30 cellular contexts compared by ENCODE assay signal in genomic region chr22:23744001-23744400, GRCh38. TPM values are rescaled to one million over a fixed set of nuclear protein-coding genes. Genes with fewer than 3 reads are reported as not detected.
"Had no signal": no experiment of that assay in that cellular context is flagged by ENCODE, and none has a peak within 500 bp of the region (broad histone marks: within the 10 kb centered on the region; RNA-seq: fewer than 3 reads in every experiment).

No MANE protein-coding gene starts in this region.

- ATAC-seq: activated CD4-positive, alpha-beta T cell treated with anti-CD3 and anti-CD28 coated beads for 36 hours; activated CD8-positive, alpha-beta T cell treated with anti-CD3 and anti-CD28 coated beads, Interleukin-2, amount 10 ng/mL, durations not matched to agents 7 days and 5 days had no signal

- H3K4me3 Mint-ChIP-seq: activated CD4-positive, alpha-beta T cell treated with anti-CD3 and anti-CD28 coated beads for 36 hours; activated CD4-positive, alpha-beta T cell treated with anti-CD3 and anti-CD28 coated beads, Interleukin-2, amount 10 ng/mL, durations not matched to agents 7 days and 5 days; activated CD8-positive, alpha-beta T cell treated with anti-CD3 and anti-CD28 coated beads, Interleukin-2, amount 10 ng/mL, durations not matched to agents 7 days and 5 days; activated naive CD4-positive, alpha-beta T cell treated with anti-CD3 and anti-CD28 coated beads, Interleukin-2, amount 50 U/mL, for 24 hours; activated naive CD8-positive, alpha-beta T cell treated with anti-CD3 and anti-CD28 coated beads, Interleukin-2, amount 10 ng/mL, durations not matched to agents 7 days and 5 days; activated T-cell treated with anti-CD3 and anti-CD28 coated beads, Interleukin-2, amount 50 U/mL, for 24 hours; central memory CD8-positive, alpha-beta T cell had no signal

- H3K27me3 Mint-ChIP-seq: activated CD4-positive, alpha-beta T cell treated with anti-CD3 and anti-CD28 coated beads for 36 hours; activated CD4-positive, alpha-beta T cell treated with anti-CD3 and anti-CD28 coated beads, Interleukin-2, amount 10 ng/mL, durations not matched to agents 7 days and 5 days; activated naive CD4-positive, alpha-beta T cell treated with anti-CD3 and anti-CD28 coated beads, Interleukin-2, amount 50 U/mL, for 24 hours; activated naive CD8-positive, alpha-beta T cell treated with anti-CD3 and anti-CD28 coated beads, Interleukin-2, amount 10 ng/mL, durations not matched to agents 7 days and 5 days; activated T-cell treated with anti-CD3 and anti-CD28 coated beads, Interleukin-2, amount 50 U/mL, for 24 hours; central memory CD8-positive, alpha-beta T cell had no signal

- H3K27ac Mint-ChIP-seq: activated CD4-positive, alpha-beta T cell treated with anti-CD3 and anti-CD28 coated beads for 36 hours; activated CD4-positive, alpha-beta T cell treated with anti-CD3 and anti-CD28 coated beads, Interleukin-2, amount 10 ng/mL, durations not matched to agents 7 days and 5 days; activated CD8-positive, alpha-beta T cell treated with anti-CD3 and anti-CD28 coated beads, Interleukin-2, amount 10 ng/mL, durations not matched to agents 7 days and 5 days; activated naive CD4-positive, alpha-beta T cell treated with anti-CD3 and anti-CD28 coated beads, Interleukin-2, amount 50 U/mL, for 24 hours; activated naive CD8-positive, alpha-beta T cell treated with anti-CD3 and anti-CD28 coated beads, Interleukin-2, amount 10 ng/mL, durations not matched to agents 7 days and 5 days; activated T-cell treated with anti-CD3 and anti-CD28 coated beads, Interleukin-2, amount 50 U/mL, for 24 hours; activated T-helper 2 cell treated with anti-CD3 and anti-CD28 coated beads, Interferon-gamma antibody, Interleukin-2, Interleukin-4, amounts not matched to agents 10 μg/mL and 5 μg/mL and 100 μg/mL, durations not matched to agents 14 hours and 24 hours and 36 hours had no signal

- H3K27ac ChIP-seq: brain microvascular endothelial cell, cardiac muscle cell, WERI-Rb-1 had no signal

- H3K9me3 Mint-ChIP-seq: activated naive CD4-positive, alpha-beta T cell treated with anti-CD3 and anti-CD28 coated beads, Interleukin-2, amount 50 U/mL, for 24 hours; activated T-cell treated with anti-CD3 and anti-CD28 coated beads, Interleukin-2, amount 50 U/mL, for 24 hours; activated T-helper 2 cell treated with anti-CD3 and anti-CD28 coated beads, Interferon-gamma antibody, Interleukin-2, Interleukin-4, amounts not matched to agents 10 μg/mL and 5 μg/mL and 100 μg/mL, durations not matched to agents 14 hours and 24 hours and 36 hours; central memory CD8-positive, alpha-beta T cell had no signal

- DNase-seq: activated CD4-positive, alpha-beta T cell treated with anti-CD3 and anti-CD28 coated beads for 36 hours; activated CD4-positive, alpha-beta T cell treated with anti-CD3 and anti-CD28 coated beads, Interleukin-2, amount 10 ng/mL, durations not matched to agents 7 days and 5 days; activated CD4-positive, alpha-beta T cell treated with anti-CD3 and anti-CD28 coated beads, Interleukin-2, amount 50 U/mL, for 48 hours; activated CD8-positive, alpha-beta T cell treated with anti-CD3 and anti-CD28 coated beads, Interleukin-2, amount 10 ng/mL, durations not matched to agents 7 days and 5 days; activated gamma-delta T cell; activated naive CD4-positive, alpha-beta T cell treated with Interleukin-2 at 50 U/mL for 16 hours; activated naive CD8-positive, alpha-beta T cell treated with anti-CD3 and anti-CD28 coated beads, Interleukin-2, amount 10 ng/mL, durations not matched to agents 7 days and 5 days; activated T-cell treated with anti-CD3 and anti-CD28 coated beads, Interleukin-2, amount 50 U/mL, for 24 hours; brain microvascular endothelial cell; KBM-7; NCI-H1105; NCI-H1417 treated with DMSO at 0.1 percent for 48 hours; NCI-H1694; NCI-H1930; NCI-H2081 treated with DMSO at 0.1 percent for 48 hours; NCI-H510A; NCI-H526; NCI-H774; OCI-M1; SW 1271; T-helper 1 cell; T-helper 2 cell; T1000; WERI-Rb-1 had no signal

- H3K4me3 ChIP-seq: cardiac muscle cell had no signal

- H3K4me1 Mint-ChIP-seq: activated CD4-positive, alpha-beta T cell treated with anti-CD3 and anti-CD28 coated beads for 36 hours; activated CD4-positive, alpha-beta T cell treated with anti-CD3 and anti-CD28 coated beads, Interleukin-2, amount 10 ng/mL, durations not matched to agents 7 days and 5 days; activated naive CD4-positive, alpha-beta T cell treated with anti-CD3 and anti-CD28 coated beads, Interleukin-2, amount 50 U/mL, for 24 hours had no signal

- H3K27me3 ChIP-seq: brain microvascular endothelial cell, cardiac muscle cell had no signal

RNA-seq across cellular contexts. Expression of gene VPREB3, which starts 10.2 kb away (rescaled TPM):
- total RNA-seq: activated CD4-positive, alpha-beta T cell treated with anti-CD3 and anti-CD28 coated beads, Interleukin-2, amount 10 ng/mL, durations not matched to agents 7 days and 5 days; activated CD8-positive, alpha-beta T cell treated with anti-CD3 and anti-CD28 coated beads, Interleukin-2, amount 10 ng/mL, durations not matched to agents 7 days and 5 days; activated naive CD8-positive, alpha-beta T cell treated with anti-CD3 and anti-CD28 coated beads, Interleukin-2, amount 10 ng/mL, durations not matched to agents 7 days and 5 days; activated T-helper 2 cell treated with anti-CD3 and anti-CD28 coated beads, Interferon-gamma antibody, Interleukin-2, Interleukin-4, amounts not matched to agents 10 μg/mL and 5 μg/mL and 100 μg/mL, durations not matched to agents 14 hours and 24 hours and 36 hours; MCF 10A had no signal

RNA-seq across cellular contexts. Expression of gene C22orf15, which starts 18.8 kb away (rescaled TPM):
- total RNA-seq: cardiac muscle cell, MCF 10A, Right ventricle myocardium superior had no signal
